12 cellular contexts compared by ENCODE assay signal in genomic region chr4:174358410-174358809, GRCh38.
DNase-seq lines count a peak whose midpoint lies in the region; ATAC-seq lines count a peak whose summit lies in the region.
"Had no signal": no experiment of that assay in that cellular context is flagged by ENCODE, and none has a peak within 500 bp of the region (broad histone marks: within the 10 kb centered on the region; RNA-seq: fewer than 3 reads in every experiment).

No MANE protein-coding gene starts in this region.

- ATAC-seq in GM18520 (IDR thresholded peaks at IDR 0.05; ENCODE audit: unreplicated experiment), result peak; percentile 17
- peak; percentile 61 for ATAC-seq in GM19455 (IDR thresholded peaks at IDR 0.05; ENCODE audit: unreplicated experiment)
- ATAC-seq in HG02885 (IDR thresholded peaks at IDR 0.05; ENCODE audit: poor library complexity, unreplicated experiment), result peak; percentile 60
- ATAC-seq in HG03571 (IDR thresholded peaks at IDR 0.05; ENCODE audit: unreplicated experiment), result peak; percentile 61

- DNase-seq in DMS153 treated with DMSO at 0.1 percent for 48 hours (lab: John Stamatoyannopoulos, UW; ENCODE audit: unreplicated experiment), result no peak
- DNase-seq in NCI-H748 treated with DMSO at 0.1 percent for 48 hours (lab: John Stamatoyannopoulos, UW), result no peak
- no peak for DNase-seq in ACHN
- DNase-seq in cerebellar cortex (ENCODE audit: low spot score), result no peak
- DNase-seq: activated CD4-positive, alpha-beta T cell treated with anti-CD3 and anti-CD28 coated beads, Interleukin-2, amount 50 U/mL, for 4 hours; naive thymus-derived CD4-positive, alpha-beta T cell; SJCRH30; stomach had no signal

- in situ Hi-C loops in ACHN (cut with HindIII; ENCODE audit: low pct_ligation_motif_present, low pct_unique_long_range_greater_than_20kb, low sequenced_read_pairs), result no loop called here
